In genomic region chr15:40495516-40495915, GRCh38 we compare ENCODE assay signal across 28 cellular contexts.
"Had no signal": no experiment of that assay in that cellular context is flagged by ENCODE, and none has a peak within 500 bp of the region (broad histone marks: within the 10 kb centered on the region; RNA-seq: fewer than 3 reads in every experiment).

No MANE protein-coding gene starts in this region.

- H3K4me1 Mint-ChIP-seq: WTC11 had no signal

- H3K4me3 Mint-ChIP-seq: activated CD4-positive, alpha-beta T cell treated with anti-CD3 and anti-CD28 coated beads, Interleukin-2, amount 10 ng/mL, durations not matched to agents 7 days and 5 days; activated naive CD4-positive, alpha-beta T cell treated with anti-CD3 and anti-CD28 coated beads, Interleukin-2, amount 10 ng/mL, durations not matched to agents 7 days and 5 days; activated naive CD8-positive, alpha-beta T cell treated with anti-CD3 and anti-CD28 coated beads for 36 hours; activated naive CD8-positive, alpha-beta T cell treated with anti-CD3 and anti-CD28 coated beads, Interleukin-2, amount 50 U/mL, for 24 hours; activated T-cell treated with anti-CD3 and anti-CD28 coated beads, Interleukin-2, amount 50 U/mL, for 24 hours; activated T-cell treated with anti-CD3 and anti-CD28 coated beads, Interleukin-2, amount 50 U/mL, for 72 hours; WTC11 had no signal

- DNase-seq: activated CD4-positive, alpha-beta T cell treated with anti-CD3 and anti-CD28 coated beads for 1 hour; activated CD4-positive, alpha-beta T cell treated with anti-CD3 and anti-CD28 coated beads for 4 hours; activated CD4-positive, alpha-beta T cell treated with anti-CD3 and anti-CD28 coated beads, Interleukin-2, amount 10 ng/mL, durations not matched to agents 7 days and 5 days; activated CD4-positive, alpha-beta T cell treated with anti-CD3 and anti-CD28 coated beads, Interleukin-2, amount 50 U/mL, for 4 hours; activated CD8-positive, alpha-beta memory T cell treated with anti-CD3 and anti-CD28 coated beads, Interleukin-2, amount 50 U/mL, for 48 hours; activated gamma-delta T cell; activated naive CD4-positive, alpha-beta T cell; activated naive CD4-positive, alpha-beta T cell treated with anti-CD3 and anti-CD28 coated beads, Interleukin-2, amount 10 ng/mL, durations not matched to agents 7 days and 5 days; activated naive CD8-positive, alpha-beta T cell treated with anti-CD3 and anti-CD28 coated beads for 36 hours; activated naive CD8-positive, alpha-beta T cell treated with anti-CD3 and anti-CD28 coated beads, Interleukin-2, amount 50 U/mL, for 24 hours; activated T-cell treated with anti-CD3 and anti-CD28 coated beads for 4 hours; activated T-cell treated with anti-CD3 and anti-CD28 coated beads, Interleukin-2, amount 50 U/mL, for 24 hours; activated T-cell treated with anti-CD3 and anti-CD28 coated beads, Interleukin-2, amount 50 U/mL, for 72 hours; adrenal gland; amygdala; aorta; body of pancreas; caudate nucleus; colonic mucosa; effector CD8-positive, alpha-beta T cell; esophagus squamous epithelium; foreskin melanocyte; heart right ventricle; T-helper 2 cell had no signal

- H3K27ac Mint-ChIP-seq: activated CD4-positive, alpha-beta T cell treated with anti-CD3 and anti-CD28 coated beads, Interleukin-2, amount 10 ng/mL, durations not matched to agents 7 days and 5 days; activated naive CD8-positive, alpha-beta T cell treated with anti-CD3 and anti-CD28 coated beads, Interleukin-2, amount 50 U/mL, for 24 hours; activated T-cell treated with anti-CD3 and anti-CD28 coated beads, Interleukin-2, amount 50 U/mL, for 24 hours; activated T-cell treated with anti-CD3 and anti-CD28 coated beads, Interleukin-2, amount 50 U/mL, for 72 hours; WTC11 had no signal

- ATAC-seq: activated naive CD8-positive, alpha-beta T cell treated with anti-CD3 and anti-CD28 coated beads, Interleukin-2, amount 50 U/mL, for 24 hours; activated T-cell treated with anti-CD3 and anti-CD28 coated beads, Interleukin-2, amount 50 U/mL, for 72 hours; body of pancreas; gastroesophageal sphincter; heart right ventricle; WTC11 had no signal

- H3K9me3 Mint-ChIP-seq: activated CD4-positive, alpha-beta T cell treated with anti-CD3 and anti-CD28 coated beads, Interleukin-2, amount 10 ng/mL, durations not matched to agents 7 days and 5 days; activated naive CD4-positive, alpha-beta T cell treated with anti-CD3 and anti-CD28 coated beads, Interleukin-2, amount 10 ng/mL, durations not matched to agents 7 days and 5 days; activated naive CD8-positive, alpha-beta T cell treated with anti-CD3 and anti-CD28 coated beads, Interleukin-2, amount 50 U/mL, for 24 hours; activated T-cell treated with anti-CD3 and anti-CD28 coated beads, Interleukin-2, amount 50 U/mL, for 72 hours; WTC11 had no signal

- H3K36me3 Mint-ChIP-seq: activated naive CD4-positive, alpha-beta T cell treated with anti-CD3 and anti-CD28 coated beads, Interleukin-2, amount 10 ng/mL, durations not matched to agents 7 days and 5 days; activated naive CD8-positive, alpha-beta T cell treated with anti-CD3 and anti-CD28 coated beads for 36 hours; WTC11 had no signal

- H3K36me3 ChIP-seq: adrenal gland, colonic mucosa, esophagus squamous epithelium, gastroesophageal sphincter, heart right ventricle had no signal

- H3K27me3 Mint-ChIP-seq: activated naive CD8-positive, alpha-beta T cell treated with anti-CD3 and anti-CD28 coated beads for 36 hours; activated T-cell treated with anti-CD3 and anti-CD28 coated beads, Interleukin-2, amount 50 U/mL, for 24 hours had no signal

- H3K27me3 ChIP-seq: adrenal gland, body of pancreas, colonic mucosa had no signal

- H3K4me1 ChIP-seq: adrenal gland, body of pancreas, colonic mucosa, esophagus squamous epithelium, gastroesophageal sphincter, heart right ventricle had no signal

- H3K9me3 ChIP-seq: adrenal gland, body of pancreas, colonic mucosa, esophagus squamous epithelium, gastroesophageal sphincter, heart right ventricle had no signal

- H3K4me3 ChIP-seq: adrenal gland, body of pancreas, colonic mucosa, esophagus squamous epithelium, gastroesophageal sphincter, heart right ventricle had no signal

- H3K27ac ChIP-seq: adrenal gland, body of pancreas, colonic mucosa, epithelial cell of prostate, esophagus squamous epithelium, gastroesophageal sphincter, heart right ventricle, VCaP had no signal
